17 cellular contexts compared by ENCODE assay signal in genomic region chr4:36312511-36312910, GRCh38. TPM values are rescaled to one million over a fixed set of nuclear protein-coding genes. Genes with fewer than 3 reads are reported as not detected.
"Had no signal": no experiment of that assay in that cellular context is flagged by ENCODE, and none has a peak within 500 bp of the region (broad histone marks: within the 10 kb centered on the region; RNA-seq: fewer than 3 reads in every experiment).

No MANE protein-coding gene starts in this region.

- H3K4me3 ChIP-seq: ascending aorta, breast epithelium, pancreas, tibial nerve, uterus had no signal

- H3K36me3 ChIP-seq: ascending aorta, breast epithelium, pancreas, tibial nerve, uterus had no signal

- DNase-seq: activated CD4-positive, alpha-beta T cell treated with anti-CD3 and anti-CD28 coated beads, Interleukin-2, amount 50 U/mL, for 4 hours; activated naive CD4-positive, alpha-beta T cell treated with anti-CD3 and anti-CD28 coated beads, Interleukin-2, amount 10 ng/mL, durations not matched to agents 7 days and 5 days; activated T-cell treated with anti-CD3 and anti-CD28 coated beads for 4 hours; endodermal cell; pancreas; stimulated activated CD4-positive, alpha-beta T cell treated with anti-CD3 and anti-CD28 coated beads, Interleukin-1b, Interleukin-23, amount 100 ng/mL, for 48 hours; uterus had no signal

- H3K9me3 Mint-ChIP-seq: endodermal cell had no signal

- H3K27me3 Mint-ChIP-seq: activated naive CD4-positive, alpha-beta T cell treated with anti-CD3 and anti-CD28 coated beads, Interleukin-2, amount 10 ng/mL, durations not matched to agents 7 days and 5 days had no signal

- H3K9me3 ChIP-seq: ascending aorta, breast epithelium, pancreas, tibial nerve, uterus had no signal

- ATAC-seq: activated CD4-positive, CD25-positive, alpha-beta regulatory T cell treated with anti-CD3 and anti-CD28 coated beads, Interleukin-2, amount 50 U/mL, for 24 hours; pancreas had no signal

- H3K27me3 ChIP-seq: ascending aorta, breast epithelium, pancreas, tibial nerve, uterus had no signal

- H3K4me1 ChIP-seq: ascending aorta, breast epithelium, pancreas, uterus had no signal

- H3K4me3 Mint-ChIP-seq: activated naive CD4-positive, alpha-beta T cell treated with anti-CD3 and anti-CD28 coated beads, Interleukin-2, amount 10 ng/mL, durations not matched to agents 7 days and 5 days; endodermal cell had no signal

- H3K4me1 Mint-ChIP-seq: endodermal cell had no signal

- H3K27ac Mint-ChIP-seq: activated naive CD4-positive, alpha-beta T cell treated with anti-CD3 and anti-CD28 coated beads, Interleukin-2, amount 10 ng/mL, durations not matched to agents 7 days and 5 days; endodermal cell had no signal

- H3K27ac ChIP-seq: ascending aorta, breast epithelium, pancreas, tibial nerve, uterus had no signal

- FAIRE-seq: frontal cortex, pancreas, TTC549 had no signal

RNA-seq across cellular contexts. Expression of gene DTHD1, which starts 31.1 kb away (rescaled TPM):
- total RNA-seq: ascending aorta, dermis microvascular lymphatic vessel endothelial cell, endodermal cell, epithelial cell of proximal tubule, renal cortical epithelial cell had no signal
- polyA plus RNA-seq: neural cell, pancreas had no signal
